ENCODE assay signal across 12 cellular contexts in genomic region chr2:194566907-194567660, GRCh38.
DNase-seq lines count a peak whose midpoint lies in the region; ATAC-seq lines count a peak whose summit lies in the region.
"Had no signal": no experiment of that assay in that cellular context is flagged by ENCODE, and none has a peak within 500 bp of the region (broad histone marks: within the 10 kb centered on the region; RNA-seq: fewer than 3 reads in every experiment).

No MANE protein-coding gene starts in this region.

- intact Hi-C loops in left colon (cut with DNase I, micrococcal nuclease) = no loop called here

- H3K9me3 Mint-ChIP-seq in effector memory CD8-positive, alpha-beta T cell = no peaks in the 10 kb centered on the region
- H3K9me3 Mint-ChIP-seq: activated CD4-positive, alpha-beta T cell treated with anti-CD3 and anti-CD28 coated beads, Interleukin-2, amount 10 ng/mL, durations not matched to agents 7 days and 5 days had no signal

- H3K27ac Mint-ChIP-seq in effector memory CD8-positive, alpha-beta T cell = no peak overlapping the region
- H3K27ac Mint-ChIP-seq: activated CD4-positive, alpha-beta T cell treated with anti-CD3 and anti-CD28 coated beads, Interleukin-2, amount 10 ng/mL, durations not matched to agents 7 days and 5 days; stimulated activated naive B cell treated with anti-CD40 and anti-IgM and Interleukin-4, amounts not matched to agents 10 μg/mL and 1 μg/mL and 100 μg/mL, for 72 hours had no signal

- no peak for DNase-seq in effector memory CD8-positive, alpha-beta T cell
- DNase-seq in pons (ENCODE audit: low spot score) (no peak), cerebellum (ENCODE audit: low spot score) (no peak), left colon (no peak)
- DNase-seq: activated CD4-positive, alpha-beta T cell treated with anti-CD3 and anti-CD28 coated beads, Interleukin-2, amount 10 ng/mL, durations not matched to agents 7 days and 5 days; AML-193; stimulated activated naive B cell treated with anti-CD40 and anti-IgM and Interleukin-4, amounts not matched to agents 10 μg/mL and 1 μg/mL and 100 μg/mL, for 72 hours had no signal

- no peaks in the 10 kb centered on the region for H3K27me3 Mint-ChIP-seq in effector memory CD8-positive, alpha-beta T cell
- H3K27me3 Mint-ChIP-seq: stimulated activated naive B cell treated with anti-CD40 and anti-IgM and Interleukin-4, amounts not matched to agents 10 μg/mL and 1 μg/mL and 100 μg/mL, for 72 hours had no signal

- ATAC-seq in GM18867 (IDR thresholded peaks at IDR 0.05; ENCODE audit: unreplicated experiment) (peak; percentile 83), GM21423 (IDR thresholded peaks at IDR 0.05; ENCODE audit: unreplicated experiment) (peak; percentile 94), HG02885 (IDR thresholded peaks at IDR 0.05; ENCODE audit: poor library complexity, unreplicated experiment) (peak; percentile 65), HG03460 (IDR thresholded peaks at IDR 0.05; ENCODE audit: unreplicated experiment) (peak; percentile 89), left colon (no peak)
- ATAC-seq in effector memory CD8-positive, alpha-beta T cell (replicated peaks) = no peak
- ATAC-seq: Panc1; stimulated activated naive B cell treated with anti-CD40 and anti-IgM and Interleukin-4, amounts not matched to agents 10 μg/mL and 1 μg/mL and 100 μg/mL, for 72 hours had no signal

- H3K4me1 Mint-ChIP-seq in effector memory CD8-positive, alpha-beta T cell (ENCODE audit: low read depth in 2 of 2) = no peaks in the 10 kb centered on the region
- H3K4me1 Mint-ChIP-seq: activated CD4-positive, alpha-beta T cell treated with anti-CD3 and anti-CD28 coated beads, Interleukin-2, amount 10 ng/mL, durations not matched to agents 7 days and 5 days; stimulated activated naive B cell treated with anti-CD40 and anti-IgM and Interleukin-4, amounts not matched to agents 10 μg/mL and 1 μg/mL and 100 μg/mL, for 72 hours had no signal

- H3K4me3 Mint-ChIP-seq in effector memory CD8-positive, alpha-beta T cell = no peak overlapping the region
- H3K4me3 Mint-ChIP-seq: activated CD4-positive, alpha-beta T cell treated with anti-CD3 and anti-CD28 coated beads, Interleukin-2, amount 10 ng/mL, durations not matched to agents 7 days and 5 days; stimulated activated naive B cell treated with anti-CD40 and anti-IgM and Interleukin-4, amounts not matched to agents 10 μg/mL and 1 μg/mL and 100 μg/mL, for 72 hours had no signal

- no peaks in the 10 kb centered on the region for H3K36me3 Mint-ChIP-seq in effector memory CD8-positive, alpha-beta T cell (ENCODE audit: insufficient read depth)
- H3K36me3 Mint-ChIP-seq: stimulated activated naive B cell treated with anti-CD40 and anti-IgM and Interleukin-4, amounts not matched to agents 10 μg/mL and 1 μg/mL and 100 μg/mL, for 72 hours had no signal

Comparison
In these comparisons a context has a peak if more than half of its experiments do, and no peak if none do; other contexts are left out.
1. ATAC-seq: peak in GM18867 (single experiment), GM21423 (single experiment), HG02885 (single experiment) and HG03460 (single experiment); none in effector memory CD8-positive, alpha-beta T cell (single experiment) and left colon (single experiment).